ENCODE assay signal across 8 cellular contexts in genomic region chr1:6347641-6348487, GRCh38. TPM values are rescaled to one million over a fixed set of nuclear protein-coding genes. Genes with fewer than 3 reads are reported as not detected.
A peak's percentile ranks its signal among the peaks of the same experiment; 100 is the strongest.
DNase-seq lines count a peak whose midpoint lies in the region; ATAC-seq, FAIRE-seq and TF ChIP-seq lines count a peak whose summit lies in the region.

No MANE protein-coding gene starts in this region.

- no peaks in the 10 kb centered on the region for H3K27me3 ChIP-seq in MM.1S (replicated peaks; ENCODE audit: insufficient read depth, low read length)
- H3K27me3 ChIP-seq in pancreas: no peaks in the 10 kb centered on the region

- no peak overlapping the region for H3K9ac ChIP-seq in MM.1S (ENCODE audit: low read length)

- H2AFZ ChIP-seq in MM.1S (ENCODE audit: low read length): no peak overlapping the region

- H3K79me2 ChIP-seq in MM.1S (ENCODE audit: low read length): peaks cover 7% of the 10 kb centered on the region

- H3F3A ChIP-seq in MM.1S (ENCODE audit: insufficient read depth, low read length): no peaks in the 10 kb centered on the region

- intact Hi-C loops in pancreas (cut with DNase I): loop anchor here in 2 of 3 donors (5.0 to 10.0 kb wide), 2 partner anchors 59 to 103 kb away; partner anchors contain the start of gene HES3 (in 1 of the 2)

- peak in 3 of 4 donors; percentile 50 to 59 (median 55) for ATAC-seq in pancreas
- no peak for ATAC-seq in HG02798 (IDR thresholded peaks at IDR 0.05; ENCODE audit: poor library complexity, unreplicated experiment)

- FAIRE-seq in pancreas (lab: Jason Lieb, UNC): no peak

- H3K4me2 ChIP-seq in MM.1S (ENCODE audit: low read depth, low read length): no peak overlapping the region

- H3K27ac ChIP-seq in MM.1S (ENCODE audit: low read length) (no peak overlapping the region), pancreas (peak overlapping the region in 1 of 4 donors; percentile 22)

- H3K36me3 ChIP-seq in MM.1S (replicated peaks; ENCODE audit: insufficient read depth, low read length): no peaks in the 10 kb centered on the region
- H3K36me3 ChIP-seq in pancreas: no peaks in the 10 kb centered on the region

- no peaks in the 10 kb centered on the region for H3K4me1 ChIP-seq in MM.1S (ENCODE audit: low read length)
- peaks cover 0 to 13% (median 13%) of the 10 kb centered on the region in 3 donors for H3K4me1 ChIP-seq in pancreas

- 61 to 62% methylated on average over 15 of the region's 15 CpGs for WGBS in pancreas, 2 donors

- H3K4me3 ChIP-seq in MM.1S (ENCODE audit: low read length) (no peak overlapping the region), epithelial cell of proximal tubule (ENCODE audit: low read depth, low read length) (no peak overlapping the region), pancreas (no peak overlapping the region)

- DNase-seq in GDM1 (lab: John Stamatoyannopoulos, UW) (peak; percentile 30), MM.1S (peak; percentile 21), epithelial cell of proximal tubule (ENCODE audit: low read depth) (no peak), pancreas (peak in 1 of 6 donors; percentile 74), middle frontal gyrus (ENCODE audit: extremely low spot score, low spot score) (no peak), SW480 (ENCODE audit: low spot score) (no peak)
- peak in 2 of 3 experiments; percentile 37 to 42 for DNase-seq in activated CD8-positive, alpha-beta memory T cell treated with anti-CD3 and anti-CD28 coated beads for 48 hours (ENCODE audit: low read depth in 2 of 3, low spot score in 2 of 3)

- H3K9me3 ChIP-seq in MM.1S (replicated peaks; ENCODE audit: insufficient read depth, low read length) (no peaks in the 10 kb centered on the region), pancreas (no peaks in the 10 kb centered on the region)

- TF ChIP-seq CTCF in MM.1S (IDR thresholded peaks at IDR 0.05; ENCODE audit: low read length) (peak; percentile 65), epithelial cell of proximal tubule (conservative IDR thresholded peaks at IDR 0.05; ENCODE audit: low read depth, low read length) (peak; percentile 83), pancreas (IDR thresholded peaks at IDR 0.05) (peak; percentile 31 to 61 (median 40))

- no peaks in the 10 kb centered on the region for H4K20me1 ChIP-seq in MM.1S (ENCODE audit: insufficient read depth, low read length)

- no peaks in the 10 kb centered on the region for H3K9me2 ChIP-seq in MM.1S (replicated peaks; ENCODE audit: insufficient read depth, low read length)

RNA-seq across cellular contexts. Expression of gene ACOT7, which starts 45.7 kb away (rescaled TPM):
- total RNA-seq in epithelial cell of proximal tubule (80.3 and 82.0 TPM in 2 replicates), pancreas (1 to 10 TPM; 3.1 to 7.6 (median 5.2) TPM)
- 1 to 10 TPM; 3.8 to 7.0 TPM for polyA plus RNA-seq in pancreas

Comparison
In these comparisons a context has a peak if more than half of its experiments do, and no peak if none do; other contexts are left out.
1. DNase-seq: peak in GDM1 (single experiment), MM.1S (single experiment) and activated CD8-positive, alpha-beta memory T cell treated with anti-CD3 and anti-CD28 coated beads for 48 hours (2 of 3); none in epithelial cell of proximal tubule (single experiment), middle frontal gyrus (single experiment) and SW480 (single experiment).
2. Peak in every context shown above with its lines, with median percentiles within 50 percentile points of each other: CTCF ChIP-seq.